1 cellular context compared by ENCODE assay signal in the genomic region with DNA sequence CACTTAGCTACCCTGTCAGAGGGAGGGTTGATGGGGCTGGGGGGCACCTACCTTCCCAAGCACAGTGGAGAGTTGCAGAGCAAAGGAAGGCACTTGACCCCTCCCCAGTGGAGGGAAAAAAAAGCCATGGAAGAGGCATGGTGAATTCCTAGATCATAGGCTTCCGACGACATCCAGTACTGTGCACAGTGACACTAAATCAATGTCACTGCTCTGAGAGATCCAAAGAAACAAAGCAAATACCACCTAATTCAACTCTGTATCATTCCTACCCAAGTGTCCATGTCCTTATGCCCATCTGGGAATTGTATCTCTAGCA.
TF ChIP-seq lines count a peak whose summit lies in the region.

No MANE protein-coding gene starts in this region.

TF ChIP-seq in neural cell, 6 proteins besides CTCF, POLR2A, EP300 and RAD21 (continued from another document):
- no peak for TF ChIP-seq REST (IDR thresholded peaks at IDR 0.05; ENCODE audit: borderline replicate concordance)
- no peak for TF ChIP-seq MXI1 (conservative IDR thresholded peaks at IDR 0.05; ENCODE audit: poor library complexity, severe bottlenecking)
